In the genomic region with DNA sequence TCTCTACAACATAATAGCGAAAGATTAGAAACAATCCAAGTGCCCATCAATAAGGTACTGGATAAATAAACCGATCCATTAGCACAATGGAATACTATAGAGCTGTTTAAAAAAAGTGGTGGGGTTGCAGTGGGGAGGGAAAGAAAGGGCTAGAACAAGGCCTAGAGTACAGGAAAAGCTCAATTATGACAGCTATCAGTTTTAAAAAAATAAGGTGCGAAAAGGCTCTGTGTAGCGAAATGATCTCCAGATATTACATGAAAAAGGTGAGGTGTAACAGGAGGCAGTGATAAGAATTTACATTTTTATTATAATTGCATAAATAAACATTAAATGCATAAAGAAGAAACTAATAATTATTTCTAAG, we compare ENCODE assay signal across 1 cellular context.
TF ChIP-seq lines count a peak whose summit lies in the region.

No MANE protein-coding gene starts in this region.

TF ChIP-seq in WTC11, 78 proteins besides CTCF, POLR2A, EP300 and RAD21 (continued from another document):
- TF ChIP-seq, protein P1, sequence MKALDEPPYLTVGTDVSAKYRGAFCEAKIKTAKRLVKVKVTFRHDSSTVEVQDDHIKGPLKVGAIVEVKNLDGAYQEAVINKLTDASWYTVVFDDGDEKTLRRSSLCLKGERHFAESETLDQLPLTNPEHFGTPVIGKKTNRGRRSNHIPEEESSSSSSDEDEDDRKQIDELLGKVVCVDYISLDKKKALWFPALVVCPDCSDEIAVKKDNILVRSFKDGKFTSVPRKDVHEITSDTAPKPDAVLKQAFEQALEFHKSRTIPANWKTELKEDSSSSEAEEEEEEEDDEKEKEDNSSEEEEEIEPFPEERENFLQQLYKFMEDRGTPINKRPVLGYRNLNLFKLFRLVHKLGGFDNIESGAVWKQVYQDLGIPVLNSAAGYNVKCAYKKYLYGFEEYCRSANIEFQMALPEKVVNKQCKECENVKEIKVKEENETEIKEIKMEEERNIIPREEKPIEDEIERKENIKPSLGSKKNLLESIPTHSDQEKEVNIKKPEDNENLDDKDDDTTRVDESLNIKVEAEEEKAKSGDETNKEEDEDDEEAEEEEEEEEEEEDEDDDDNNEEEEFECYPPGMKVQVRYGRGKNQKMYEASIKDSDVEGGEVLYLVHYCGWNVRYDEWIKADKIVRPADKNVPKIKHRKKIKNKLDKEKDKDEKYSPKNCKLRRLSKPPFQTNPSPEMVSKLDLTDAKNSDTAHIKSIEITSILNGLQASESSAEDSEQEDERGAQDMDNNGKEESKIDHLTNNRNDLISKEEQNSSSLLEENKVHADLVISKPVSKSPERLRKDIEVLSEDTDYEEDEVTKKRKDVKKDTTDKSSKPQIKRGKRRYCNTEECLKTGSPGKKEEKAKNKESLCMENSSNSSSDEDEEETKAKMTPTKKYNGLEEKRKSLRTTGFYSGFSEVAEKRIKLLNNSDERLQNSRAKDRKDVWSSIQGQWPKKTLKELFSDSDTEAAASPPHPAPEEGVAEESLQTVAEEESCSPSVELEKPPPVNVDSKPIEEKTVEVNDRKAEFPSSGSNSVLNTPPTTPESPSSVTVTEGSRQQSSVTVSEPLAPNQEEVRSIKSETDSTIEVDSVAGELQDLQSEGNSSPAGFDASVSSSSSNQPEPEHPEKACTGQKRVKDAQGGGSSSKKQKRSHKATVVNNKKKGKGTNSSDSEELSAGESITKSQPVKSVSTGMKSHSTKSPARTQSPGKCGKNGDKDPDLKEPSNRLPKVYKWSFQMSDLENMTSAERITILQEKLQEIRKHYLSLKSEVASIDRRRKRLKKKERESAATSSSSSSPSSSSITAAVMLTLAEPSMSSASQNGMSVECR (CRISPR knock-in tag; IDR thresholded peaks at IDR 0.05; ENCODE audit: borderline replicate concordance) = no peak
- TF ChIP-seq CREB1 (CRISPR knock-in tag; IDR thresholded peaks at IDR 0.05) = no peak
- TF ChIP-seq NR1H2 (CRISPR knock-in tag; IDR thresholded peaks at IDR 0.05) = no peak
